8 cellular contexts compared by ENCODE assay signal in genomic region chr14:75123991-75124390, GRCh38. TPM values are rescaled to one million over a fixed set of nuclear protein-coding genes. Genes with fewer than 3 reads are reported as not detected.
DNase-seq lines count a peak whose midpoint lies in the region; ATAC-seq, FAIRE-seq and TF ChIP-seq lines count a peak whose summit lies in the region.

No MANE protein-coding gene starts in this region.

- peak; percentile 84 for FAIRE-seq in H54 (lab: Jason Lieb, UNC)

- no peak overlapping the region for H3K4me3 ChIP-seq in skeletal muscle cell (ENCODE audit: low read depth, low read length)
- no peak overlapping the region for H3K4me3 ChIP-seq in coronary artery

- ATAC-seq in SK-N-SH treated with all-trans-retinoic acid at 6 μM for 48 hours (peak; percentile 48), GM19395 (IDR thresholded peaks at IDR 0.05; ENCODE audit: unreplicated experiment) (no peak), GM18511 (IDR thresholded peaks at IDR 0.05; ENCODE audit: unreplicated experiment) (no peak)

- TF ChIP-seq CTCF in endothelial cell (IDR thresholded peaks at IDR 0.05; ENCODE audit: unreplicated experiment) (no peak), GM13976 (IDR thresholded peaks at IDR 0.05; ENCODE audit: borderline replicate concordance, control extremely low read depth, extremely low read depth, insufficient read depth, missing control alignments) (no peak), coronary artery (IDR thresholded peaks at IDR 0.05) (no peak)

- H3K27ac Mint-ChIP-seq in endothelial cell (ENCODE audit: unreplicated experiment), result peak overlapping the region; percentile 75

- DNase-seq in H54 (ENCODE audit: insufficient read length, low spot score) (peak; percentile 46), endothelial cell (ENCODE audit: low spot score) (peak; percentile 22), skeletal muscle cell (ENCODE audit: low read depth) (peak; percentile 25), GM13976 (ENCODE audit: low spot score) (no peak), coronary artery (ENCODE audit: low spot score) (no peak)

- no peaks in the 10 kb centered on the region for H3K9me3 Mint-ChIP-seq in endothelial cell (ENCODE audit: unreplicated experiment)

- peaks cover 7% of the 10 kb centered on the region for H3K36me3 Mint-ChIP-seq in endothelial cell (ENCODE audit: low read depth, unreplicated experiment)

- no peak for TF ChIP-seq POLR2A in H54 (IDR thresholded peaks at IDR 0.05; ENCODE audit: low read depth, low read length)

- no peaks in the 10 kb centered on the region for H3K27me3 Mint-ChIP-seq in endothelial cell (ENCODE audit: unreplicated experiment)

- peaks cover 38% of the 10 kb centered on the region for H3K4me1 Mint-ChIP-seq in endothelial cell (ENCODE audit: unreplicated experiment)

- in situ Hi-C loops in GM13976 (cut with MboI; ENCODE audit: low sequenced_read_pairs, unreplicated experiment), result no loop called here

- H3K27ac ChIP-seq in coronary artery, result peak overlapping the region in 1 of 2 donors; percentile 56

- H3K4me3 Mint-ChIP-seq in endothelial cell (ENCODE audit: unreplicated experiment), result no peak overlapping the region

TF ChIP-seq in SK-N-SH treated with all-trans-retinoic acid at 6 μM for 48 hours, 23 proteins besides CTCF, POLR2A, EP300 and RAD21:
- no peak for TF ChIP-seq ISL1 (CRISPR knock-in tag; IDR thresholded peaks at IDR 0.05)
- no peak for TF ChIP-seq PATZ1 (CRISPR knock-in tag; IDR thresholded peaks at IDR 0.05; ENCODE audit: borderline replicate concordance)
- TF ChIP-seq ESRRG (CRISPR knock-in tag; IDR thresholded peaks at IDR 0.05), result no peak
- TF ChIP-seq CSDC2 (CRISPR knock-in tag; IDR thresholded peaks at IDR 0.05), result no peak
- TF ChIP-seq ZNF70 (CRISPR knock-in tag; IDR thresholded peaks at IDR 0.05), result no peak

RNA-seq across cellular contexts. Expression of gene NEK9, which starts 2.9 kb away (rescaled TPM):
- total RNA-seq in endothelial cell (ENCODE audit: unreplicated experiment), result 74.3 TPM

RNA-seq across cellular contexts. Expression of gene TMED10, which starts 52.4 kb away (rescaled TPM):
- 312 TPM for total RNA-seq in endothelial cell (ENCODE audit: unreplicated experiment)

RNA-seq across cellular contexts. Expression of gene ZC2HC1C, which starts 54.5 kb away (rescaled TPM):
- 1.6 TPM for total RNA-seq in endothelial cell (ENCODE audit: unreplicated experiment)

Comparison
In these comparisons a context has a peak if more than half of its experiments do, and no peak if none do; other contexts are left out.
1. DNase-seq: peak in H54 (single experiment), endothelial cell (single experiment) and skeletal muscle cell (single experiment); none in GM13976 (single experiment) and coronary artery (single experiment).